Comparison of ENCODE assay signal across 8 cellular contexts in the genomic region with DNA sequence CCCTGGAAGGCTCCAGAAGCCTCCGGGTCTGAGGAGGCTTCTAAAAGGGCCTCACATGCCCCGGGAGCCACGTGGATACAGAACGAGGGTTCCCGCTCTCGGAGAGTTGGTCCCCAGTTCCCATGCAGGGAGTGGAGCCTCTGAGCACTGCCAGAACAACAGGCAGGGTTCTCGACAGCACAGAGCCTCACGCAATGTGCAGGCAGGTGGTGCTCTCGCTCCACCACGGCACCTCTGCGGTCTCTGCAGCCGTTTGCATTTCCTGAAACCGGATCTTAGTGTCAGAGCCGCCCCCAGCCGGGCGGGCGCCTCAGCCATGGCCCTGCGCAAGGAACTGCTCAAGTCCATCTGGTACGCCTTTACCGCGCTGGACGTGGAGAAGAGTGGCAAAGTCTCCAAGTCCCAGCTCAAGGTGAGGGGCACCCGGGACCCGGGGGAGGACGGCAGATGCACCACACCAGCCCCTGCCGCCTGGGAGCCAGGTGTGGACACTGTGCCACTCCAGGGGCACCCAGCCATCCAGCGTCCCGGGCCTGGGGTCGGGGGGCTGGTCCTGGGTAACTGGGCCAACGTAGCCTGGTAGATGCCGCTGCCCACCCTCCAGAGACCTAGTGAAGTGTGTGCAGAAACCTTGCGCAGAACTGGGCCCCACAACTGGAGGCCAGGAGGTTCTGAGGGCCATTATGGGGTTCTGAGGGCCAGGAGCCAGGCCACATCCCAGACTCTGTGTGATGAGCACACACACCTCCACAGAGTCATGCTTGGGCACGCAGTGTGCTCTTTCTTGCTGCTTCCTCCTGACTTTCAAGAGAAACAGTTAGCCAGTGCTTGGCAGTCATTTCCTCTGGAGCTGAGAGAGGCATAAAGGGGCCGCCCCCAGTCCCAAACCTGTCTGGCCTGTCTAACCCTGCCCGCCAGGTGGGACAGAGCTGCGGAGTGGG. TPM values are rescaled to one million over a fixed set of nuclear protein-coding genes. Genes with fewer than 3 reads are reported as not detected.
A peak's percentile ranks its signal among the peaks of the same experiment; 100 is the strongest.
DNase-seq lines count a peak whose midpoint lies in the region; TF ChIP-seq lines count a peak whose summit lies in the region.

Gene DEF6, plus strand, starts transcription at position 278 of the 941 bp plus-strand sequence. Its CDS starts 39 bp downstream, at position 317.

- CTCF ChIA-PET in HEK293 (lab: Yijun Ruan, JAX), result interaction anchor here (0.7 to 5.9 kb wide), 12 partner anchors 8 to 439 kb away, joined by 3 to 74 read pairs (median 4); partner anchors contain the start of genes ARMC12 and FANCE

- H3K36me3 Mint-ChIP-seq in activated naive CD8-positive, alpha-beta T cell treated with anti-CD3 and anti-CD28 coated beads for 36 hours, result peaks cover 33% of the 10 kb centered on the region

- peaks cover 47% of the 10 kb centered on the region for H3K4me1 Mint-ChIP-seq in activated naive CD8-positive, alpha-beta T cell treated with anti-CD3 and anti-CD28 coated beads for 36 hours

- peak within 1 kb of the TSS; percentile 96 for H3K27ac Mint-ChIP-seq in activated naive CD8-positive, alpha-beta T cell treated with anti-CD3 and anti-CD28 coated beads for 36 hours

- H3K36me3 ChIP-seq in HEK293 (ENCODE audit: control insufficient read depth in 2 of 2, insufficient read depth in 1 of 2, low read length in 2 of 2), result peaks cover 0 to 27% of the 10 kb centered on the region in 2 experiments; a peak in 1 of 3 replicates
- peaks cover 21% of the 10 kb centered on the region for H3K36me3 ChIP-seq in left ventricle myocardium inferior

- H3K4me3 ChIP-seq in HEK293 (ENCODE audit: low read depth, low read length), result no peak within 1 kb of the TSS
- H3K4me3 ChIP-seq in left ventricle myocardium inferior, result peak within 1 kb of the TSS; percentile 63

- no peak within 1 kb of the TSS for H3K27ac ChIP-seq in HEK293 (ENCODE audit: extremely low read depth, low read depth, low read length)
- H3K27ac ChIP-seq in left ventricle myocardium inferior (replicated peaks), result peak within 1 kb of the TSS; percentile 61

- POLR2A ChIA-PET in HEK293 (lab: Yijun Ruan, JAX), result no interaction called here

- H3K9me3 ChIP-seq in HEK293 (ENCODE audit: control insufficient read depth, insufficient read depth, low read depth, low read length) (no peaks in the 10 kb centered on the region), left ventricle myocardium inferior (replicated peaks) (no peaks in the 10 kb centered on the region)

- H3K4me3 Mint-ChIP-seq in activated naive CD8-positive, alpha-beta T cell treated with anti-CD3 and anti-CD28 coated beads for 36 hours, result peak within 1 kb of the TSS; percentile 91

- peak; percentile 13 for DNase-seq in GM04503 (ENCODE audit: low read depth)
- peak; percentile 93 for DNase-seq in NAMALWA (ENCODE audit: low spot score)
- DNase-seq in SKM-1 treated with dmso at 0.1 percent for 144 hours (lab: John Stamatoyannopoulos, UW; ENCODE audit: unreplicated experiment), result peak; percentile 88
- DNase-seq in activated naive CD8-positive, alpha-beta T cell treated with anti-CD3 and anti-CD28 coated beads for 36 hours, result peak; percentile 89
- peak; percentile 82 for DNase-seq in left ventricle myocardium inferior
- peak; percentile 54 for DNase-seq in renal cortical epithelial cell (ENCODE audit: low read depth)
- no peak for DNase-seq in GOT3 (lab: John Stamatoyannopoulos, UW)

- no peaks in the 10 kb centered on the region for H3K9me3 Mint-ChIP-seq in activated naive CD8-positive, alpha-beta T cell treated with anti-CD3 and anti-CD28 coated beads for 36 hours

- intact Hi-C loops in left ventricle myocardium inferior (cut with micrococcal nuclease), result no loop called here

- H3K4me1 ChIP-seq in HEK293 (ENCODE audit: control insufficient read depth, insufficient read depth, low read length) (no peaks in the 10 kb centered on the region), left ventricle myocardium inferior (peaks cover 34% of the 10 kb centered on the region)

- no peaks in the 10 kb centered on the region for H3K27me3 Mint-ChIP-seq in activated naive CD8-positive, alpha-beta T cell treated with anti-CD3 and anti-CD28 coated beads for 36 hours

- TF ChIP-seq CTCF in HEK293 (tag by site-specific recombination; IDR thresholded peaks at IDR 0.05) (0 out of 2 replicates have a peak, but pooled peaks have one; percentile 45), left ventricle myocardium inferior (IDR thresholded peaks at IDR 0.05; ENCODE audit: borderline replicate concordance) (peak; percentile 82)

- no peaks in the 10 kb centered on the region for H3K27me3 ChIP-seq in left ventricle myocardium inferior (ENCODE audit: low read depth)

TF ChIP-seq in HEK293, 187 proteins besides CTCF, POLR2A, EP300 and RAD21:
- peak; percentile 71 for TF ChIP-seq ZBTB44 (tag by site-specific recombination; IDR thresholded peaks at IDR 0.05)
- peak; percentile 62; the same call in 1 of the 2 replicates for TF ChIP-seq ZNF600 (tag by site-specific recombination; IDR thresholded peaks at IDR 0.05)
- no peak for TF ChIP-seq ZNF777 (tag by site-specific recombination; IDR thresholded peaks at IDR 0.05; ENCODE audit: borderline replicate concordance)
- peak; percentile 31; the same call in 1 of the 2 replicates for TF ChIP-seq TRIM28 (IDR thresholded peaks at IDR 0.05; ENCODE audit: borderline replicate concordance, low read length)
- TF ChIP-seq KLF17 (tag by site-specific recombination; IDR thresholded peaks at IDR 0.05), result no peak
- peak; percentile 66 for TF ChIP-seq ZBTB17 (tag by site-specific recombination; IDR thresholded peaks at IDR 0.05)

RNA-seq across cellular contexts. Expression of gene DEF6, which starts in this region (rescaled TPM):
- total RNA-seq in activated naive CD8-positive, alpha-beta T cell treated with anti-CD3 and anti-CD28 coated beads for 36 hours, result 10 to 100 TPM; 74.3 to 75.7 TPM
- 1.0 TPM for total RNA-seq in left ventricle myocardium inferior
- total RNA-seq in renal cortical epithelial cell, result 0.99 and 2.6 TPM in 2 replicates

Comparison
In these comparisons a context has a peak if more than half of its experiments do, and no peak if none do; other contexts are left out.
1. RNA of gene DEF6 (total RNA-seq): 74.3 to 75.7 TPM in activated naive CD8-positive, alpha-beta T cell treated with anti-CD3 and anti-CD28 coated beads for 36 hours; 1.0 TPM in left ventricle myocardium inferior (single experiment) and 0.99 to 2.6 TPM in renal cortical epithelial cell; every median in the first group is over 10 times any median in the second.